Comparison of ENCODE assay signal across 23 cellular contexts in genomic region chr7:71186535-71186934, GRCh38. TPM values are rescaled to one million over a fixed set of nuclear protein-coding genes. Genes with fewer than 3 reads are reported as not detected.
DNase-seq lines count a peak whose midpoint lies in the region; ATAC-seq and TF ChIP-seq lines count a peak whose summit lies in the region.
"Had no signal": no experiment of that assay in that cellular context is flagged by ENCODE, and none has a peak within 500 bp of the region (broad histone marks: within the 10 kb centered on the region; RNA-seq: fewer than 3 reads in every experiment).

No MANE protein-coding gene starts in this region.

- no peak overlapping the region for H2BK12ac ChIP-seq in H9 (ENCODE audit: insufficient read length, low read depth, low read length)

- H2BK120ac ChIP-seq in H9 (ENCODE audit: low read depth, low read length, poor library complexity, severe bottlenecking) = no peak overlapping the region

- H3K36me3 Mint-ChIP-seq in H9 (ENCODE audit: insufficient read depth in 1 of 3, low read depth in 3 of 3) (peaks cover 49 to 56% (median 54%) of the 10 kb centered on the region in 3 experiments), nephron (ENCODE audit: low read depth) (no peaks in the 10 kb centered on the region)
- H3K36me3 Mint-ChIP-seq: CD4-positive, CD25-positive, alpha-beta regulatory T cell; IgD-negative memory B cell had no signal

- H2AK5ac ChIP-seq in H9 (ENCODE audit: insufficient read length, low read length) = no peak overlapping the region

- no peak overlapping the region for H3K18ac ChIP-seq in H9 (ENCODE audit: insufficient read length, low read depth, low read length)

- intact Hi-C loops in prostate gland (cut with DNase I) = loop anchor here (5.0 kb wide), 1 partner anchor 54 kb away; the partner anchor contains the start of gene GALNT17
- intact Hi-C loops in transverse colon (cut with DNase I; ENCODE audit: low total_unique reads) = no loop called here

- no peak overlapping the region for H2BK15ac ChIP-seq in H9 (ENCODE audit: low read depth, low read length)

- no peak overlapping the region for H4K91ac ChIP-seq in H9 (ENCODE audit: insufficient read length, low read depth, low read length)

- H3K79me2 ChIP-seq in H9 (ENCODE audit: insufficient read depth, low read length) = peaks cover 24% of the 10 kb centered on the region; the same call in 1 of the 2 replicates

- TF ChIP-seq CTCF in H9 (conservative IDR thresholded peaks at IDR 0.05) = no peak
- TF ChIP-seq CTCF in nephron (IDR thresholded peaks at IDR 0.05; ENCODE audit: unreplicated experiment in 3 of 3) = no peak
- TF ChIP-seq CTCF in prostate gland (IDR thresholded peaks at IDR 0.05) = no peak
- no peak for TF ChIP-seq CTCF in transverse colon (IDR thresholded peaks at IDR 0.05)

- H3K14ac ChIP-seq in H9 (ENCODE audit: insufficient read depth, low read length) = no peak overlapping the region

- H3K79me1 ChIP-seq in H9 (ENCODE audit: insufficient read depth, low read depth, low read length, poor library complexity, severe bottlenecking) = peaks cover 20% of the 10 kb centered on the region

- peaks cover 24% of the 10 kb centered on the region for H3K36me3 ChIP-seq in SK-N-MC (ENCODE audit: insufficient read depth, low read length)
- H3K36me3 ChIP-seq in prostate gland = no peaks in the 10 kb centered on the region
- H3K36me3 ChIP-seq in transverse colon = no peaks in the 10 kb centered on the region
- H3K36me3 ChIP-seq: BLaER1 had no signal

- no peak overlapping the region for H2BK20ac ChIP-seq in H9 (ENCODE audit: low read depth, low read length, poor library complexity, severe bottlenecking)

- WGBS in H9 (ENCODE audit: extremely low coverage, insufficient read length, low lambda C conversion rate) = no CpG with 5 or more reads among the region's 4 CpGs
- WGBS in prostate gland = 30% methylated on average over 4 of the region's 4 CpGs
- 52 to 65% methylated on average over 2 to 4 of the region's 4 CpGs for WGBS in transverse colon (ENCODE audit: low coverage in 1 of 2), 2 donors

- no peak overlapping the region for H4K5ac ChIP-seq in H9 (ENCODE audit: insufficient read length, low read depth, low read length)

- TF ChIP-seq EP300 in transverse colon (IDR thresholded peaks at IDR 0.05; ENCODE audit: low read depth) = no peak

- H2BK5ac ChIP-seq in H9 (ENCODE audit: insufficient read length, low read length) = no peak overlapping the region

- no peaks in the 10 kb centered on the region for H3K27me3 ChIP-seq in H9 (ENCODE audit: insufficient read depth, low read length)
- H3K27me3 ChIP-seq in prostate gland (replicated peaks; ENCODE audit: insufficient read depth) = no peaks in the 10 kb centered on the region
- no peaks in the 10 kb centered on the region for H3K27me3 ChIP-seq in transverse colon
- H3K27me3 ChIP-seq: BLaER1 had no signal

- H3K4ac ChIP-seq in H9 (ENCODE audit: low read depth, low read length) = no peak overlapping the region

- peaks cover 6% of the 10 kb centered on the region for H3K4me1 ChIP-seq in H9 (ENCODE audit: insufficient read depth, low read length)
- H3K4me1 ChIP-seq in prostate gland (replicated peaks) = peaks cover 5% of the 10 kb centered on the region
- H3K4me1 ChIP-seq in transverse colon = no peaks in the 10 kb centered on the region
- H3K4me1 ChIP-seq: BLaER1 had no signal

- H3K56ac ChIP-seq in H9 (ENCODE audit: insufficient read length, low read depth, low read length) = no peak overlapping the region

- H3K4me3 ChIP-seq in SK-N-MC (0 out of 2 replicates have a peak overlapping the region, but pooled peaks have one; percentile 4), prostate gland (no peak overlapping the region), transverse colon (no peak overlapping the region)
- H3K4me3 ChIP-seq: BLaER1 had no signal

- H3K27ac Mint-ChIP-seq in H9 (peak overlapping the region; percentile 92 to 93 (median 93); a peak in 5 of 7 replicates), nephron (peak overlapping the region; percentile 75 to 89 (median 84))
- H3K27ac Mint-ChIP-seq: IgD-negative memory B cell had no signal

- H3K4me3 Mint-ChIP-seq in H9 = no peak overlapping the region; a peak in 1 of 5 replicates
- H3K4me3 Mint-ChIP-seq in nephron = no peak overlapping the region
- H3K4me3 Mint-ChIP-seq: CD4-positive, CD25-positive, alpha-beta regulatory T cell; IgD-negative memory B cell had no signal

- no peaks in the 10 kb centered on the region for H4K20me1 ChIP-seq in H9 (ENCODE audit: control insufficient read depth, insufficient read depth, insufficient read length)
- H4K20me1 ChIP-seq: BLaER1 had no signal

- H3K9me3 ChIP-seq in H9 (ENCODE audit: control insufficient read depth, low read depth, low read length) = no peaks in the 10 kb centered on the region
- peaks cover 10% of the 10 kb centered on the region; the same call in 1 of the 2 replicates for H3K9me3 ChIP-seq in SK-N-MC (ENCODE audit: low read depth, low read length)
- H3K9me3 ChIP-seq in prostate gland = no peaks in the 10 kb centered on the region
- H3K9me3 ChIP-seq in transverse colon = no peaks in the 10 kb centered on the region

- H3K9me3 Mint-ChIP-seq in H9 (peaks cover 24 to 25% of the 10 kb centered on the region in 2 experiments), nephron (peaks cover 16% of the 10 kb centered on the region)

- H3T11ph ChIP-seq in H9 (ENCODE audit: low read length) = no peak overlapping the region

- peaks cover 30 to 37% of the 10 kb centered on the region in 2 experiments for H3K4me1 Mint-ChIP-seq in H9
- H3K4me1 Mint-ChIP-seq in nephron = peaks cover 31% of the 10 kb centered on the region
- H3K4me1 Mint-ChIP-seq: CD4-positive, CD25-positive, alpha-beta regulatory T cell; IgD-negative memory B cell had no signal

- DNase-seq in H9 = no peak
- DNase-seq in SK-N-MC (ENCODE audit: low read depth, low spot score) = no peak
- no peak for DNase-seq in prostate gland (ENCODE audit: low spot score)
- DNase-seq in DMS114 treated with DMSO at 0.1 percent for 48 hours (lab: John Stamatoyannopoulos, UW; ENCODE audit: unreplicated experiment) = no peak
- DNase-seq in transverse colon = no peak
- DNase-seq: CD4-positive, CD25-positive, alpha-beta regulatory T cell; DMS53; H7; MM.1S; NCI-H2029 treated with DMSO at 0.1 percent for 48 hours; NCI-H446 treated with DMSO at 0.1 percent for 48 hours; NCI-H526; SIG-M5; SK-N-SH had no signal

- 0 out of 2 replicates have a peak, but pooled peaks cover 2% of the 10 kb centered on the region for H3K27me3 Mint-ChIP-seq in H9 (ENCODE audit: low read depth)
- peaks cover 12% of the 10 kb centered on the region for H3K27me3 Mint-ChIP-seq in nephron (ENCODE audit: low read depth)
- H3K27me3 Mint-ChIP-seq: CD4-positive, CD25-positive, alpha-beta regulatory T cell; IgD-negative memory B cell had no signal

- H3K23ac ChIP-seq in H9 (ENCODE audit: insufficient read length, low read depth, low read length) = no peak overlapping the region

- no peaks in the 10 kb centered on the region for H3K23me2 ChIP-seq in H9 (ENCODE audit: insufficient read length, low read depth, low read length, poor library complexity, severe bottlenecking)

- TF ChIP-seq POLR2A in prostate gland (IDR thresholded peaks at IDR 0.05) = no peak
- TF ChIP-seq POLR2A in transverse colon (IDR thresholded peaks at IDR 0.05) = no peak

- H3K9ac ChIP-seq in H9 (ENCODE audit: extremely low read depth, insufficient read length, low read length) (peak overlapping the region; percentile 38), SK-N-MC (ENCODE audit: insufficient read length) (peak overlapping the region; percentile 70)
- H3K9ac ChIP-seq: BLaER1, KMS-11, SK-N-SH had no signal

- H2AFZ ChIP-seq in H9 (ENCODE audit: low read length) = no peak overlapping the region

- in situ Hi-C loops in transverse colon (cut with MboI; ENCODE audit: low pct_ligation_motif_present in 1 of 4, low pct_unique_long_range_greater_than_20kb in 1 of 4, low sequenced_read_pairs in 3 of 4) = no loop called here

- H3K4me2 ChIP-seq in H9 (ENCODE audit: insufficient read depth, insufficient read length, low read length) = no peak overlapping the region
- H3K4me2 ChIP-seq: BLaER1, KMS-11, SK-N-SH had no signal

- no peak overlapping the region for H4K8ac ChIP-seq in H9 (replicated peaks; ENCODE audit: insufficient read length, low read depth, low read length)

- ATAC-seq in GM19324 (IDR thresholded peaks at IDR 0.05; ENCODE audit: low FRiP score, unreplicated experiment) = no peak
- ATAC-seq: Panc1 had no signal

- H3K27ac ChIP-seq in H9 (ENCODE audit: insufficient read length, low read depth, low read length) (no peak overlapping the region), SK-N-MC (peak overlapping the region; percentile 98), prostate gland (peak overlapping the region; percentile 55 to 68), transverse colon (no peak overlapping the region)
- H3K27ac ChIP-seq: BLaER1, KMS-11 had no signal

RNA-seq across cellular contexts. Expression of gene GALNT17, which starts 54.6 kb away (rescaled TPM):
- total RNA-seq in H9 (2021) (41.6 and 43.2 TPM in 2 replicates), prostate gland (10 to 100 TPM; 46.7 to 58.1 TPM), transverse colon (1 to 10 TPM; 2.6 to 6.6 (median 5.7) TPM)
- total RNA-seq: CD4-positive, CD25-positive, alpha-beta regulatory T cell; Daoy; G401; OCI-LY7 had no signal

Comparison
In these comparisons a context has a peak if more than half of its experiments do, and no peak if none do; other contexts are left out.
1. H3K27ac ChIP-seq: peak in SK-N-MC (single experiment) and prostate gland (2 of 2); none in H9 (single experiment) and transverse colon (0 of 4).